16 cellular contexts compared by ENCODE assay signal in genomic region chr9:133139246-133140173, GRCh38. TPM values are rescaled to one million over a fixed set of nuclear protein-coding genes. Genes with fewer than 3 reads are reported as not detected.
DNase-seq lines count a peak whose midpoint lies in the region; ATAC-seq and TF ChIP-seq lines count a peak whose summit lies in the region.
"Had no signal": no experiment of that assay in that cellular context is flagged by ENCODE, and none has a peak within 500 bp of the region (broad histone marks: within the 10 kb centered on the region; RNA-seq: fewer than 3 reads in every experiment).

No MANE protein-coding gene starts in this region.

- H3K36me3 Mint-ChIP-seq in activated CD4-positive, alpha-beta T cell treated with anti-CD3 and anti-CD28 coated beads, Interleukin-2, amount 10 ng/mL, durations not matched to agents 7 days and 5 days (ENCODE audit: low read depth), result peaks cover 9% of the 10 kb centered on the region
- peaks cover 53% of the 10 kb centered on the region for H3K36me3 Mint-ChIP-seq in stimulated activated effector memory CD8-positive, alpha-beta T cell treated with anti-CD3 and anti-CD28 coated beads, Interleukin-12 subunit alpha, Interleukin-12 subunit beta, amount 100 ng/mL, for 72 hours

- peak overlapping the region; percentile 89; the same call in 1 of the 2 replicates for H3K27ac ChIP-seq in VCaP

- peaks cover 81% of the 10 kb centered on the region for H3K4me1 Mint-ChIP-seq in activated CD4-positive, alpha-beta T cell treated with anti-CD3 and anti-CD28 coated beads, Interleukin-2, amount 10 ng/mL, durations not matched to agents 7 days and 5 days
- H3K4me1 Mint-ChIP-seq in stimulated activated effector memory CD8-positive, alpha-beta T cell treated with anti-CD3 and anti-CD28 coated beads, Interleukin-12 subunit alpha, Interleukin-12 subunit beta, amount 100 ng/mL, for 72 hours, result peaks cover 78% of the 10 kb centered on the region

- no peaks in the 10 kb centered on the region for H3K9me3 Mint-ChIP-seq in activated CD4-positive, alpha-beta T cell treated with anti-CD3 and anti-CD28 coated beads, Interleukin-2, amount 10 ng/mL, durations not matched to agents 7 days and 5 days
- H3K9me3 Mint-ChIP-seq in stimulated activated effector memory CD8-positive, alpha-beta T cell treated with anti-CD3 and anti-CD28 coated beads, Interleukin-12 subunit alpha, Interleukin-12 subunit beta, amount 100 ng/mL, for 72 hours, result no peaks in the 10 kb centered on the region
- H3K9me3 Mint-ChIP-seq: nephron progenitor cell had no signal

- DNase-seq in activated CD4-positive, alpha-beta T cell treated with anti-CD3 and anti-CD28 coated beads, Interleukin-2, amount 10 ng/mL, durations not matched to agents 7 days and 5 days, result no peak
- no peak for DNase-seq in activated CD4-positive, alpha-beta T cell treated with anti-CD3 and anti-CD28 coated beads for 48 hours
- DNase-seq in globus pallidus (ENCODE audit: low spot score), result peak; percentile 60
- DNase-seq in stimulated activated effector memory CD8-positive, alpha-beta T cell treated with anti-CD3 and anti-CD28 coated beads, Interleukin-12 subunit alpha, Interleukin-12 subunit beta, amount 100 ng/mL, for 72 hours (ENCODE audit: low spot score in 2 of 2), result no peak
- no peak for DNase-seq in stimulated activated naive CD4-positive, alpha-beta T cell (lab: John Stamatoyannopoulos, UW)
- no peak for DNase-seq in NCI-H524 (lab: John Stamatoyannopoulos, UW)
- DNase-seq: activated CD8-positive, alpha-beta memory T cell treated with anti-CD3 and anti-CD28 coated beads, Interleukin-2, amount 50 U/mL, for 4 hours; GF-D8; hippocampal formation; NCI-H2107; nephron progenitor cell; NK-92 treated with Interleukin-12 subunit alpha and Interleukin-12 subunit beta, amount 100 ng/mL, for 24 hours; retina; stimulated activated CD4-positive, alpha-beta T cell treated with anti-CD3 and anti-CD28 coated beads, Interleukin-2, amount 100 ng/mL, for 48 hours had no signal

- CTCF ChIA-PET in activated CD4-positive, alpha-beta T cell treated with anti-CD3 and anti-CD28 coated beads, Interleukin-2, amount 10 ng/mL, durations not matched to agents 7 days and 5 days (lab: Charles Lee), result interaction anchor here (2.3 kb wide), 1 partner anchor 8 kb away, joined by 7 read pairs; no protein-coding TSS in a partner anchor

- no peaks in the 10 kb centered on the region for H3K27me3 Mint-ChIP-seq in activated CD4-positive, alpha-beta T cell treated with anti-CD3 and anti-CD28 coated beads, Interleukin-2, amount 10 ng/mL, durations not matched to agents 7 days and 5 days

- peak overlapping the region; percentile 87 for H3K27ac Mint-ChIP-seq in activated CD4-positive, alpha-beta T cell treated with anti-CD3 and anti-CD28 coated beads, Interleukin-2, amount 10 ng/mL, durations not matched to agents 7 days and 5 days
- H3K27ac Mint-ChIP-seq in stimulated activated effector memory CD8-positive, alpha-beta T cell treated with anti-CD3 and anti-CD28 coated beads, Interleukin-12 subunit alpha, Interleukin-12 subunit beta, amount 100 ng/mL, for 72 hours, result peak overlapping the region; percentile 100
- H3K27ac Mint-ChIP-seq: nephron progenitor cell had no signal

- ATAC-seq in stimulated activated effector memory CD8-positive, alpha-beta T cell treated with anti-CD3 and anti-CD28 coated beads, Interleukin-12 subunit alpha, Interleukin-12 subunit beta, amount 100 ng/mL, for 72 hours, result no peak
- ATAC-seq in GM19351 (IDR thresholded peaks at IDR 0.05; ENCODE audit: unreplicated experiment), result no peak

- no peak for TF ChIP-seq CTCF in VCaP (conservative IDR thresholded peaks at IDR 0.05)

- POLR2A ChIA-PET in activated CD4-positive, alpha-beta T cell treated with anti-CD3 and anti-CD28 coated beads, Interleukin-2, amount 10 ng/mL, durations not matched to agents 7 days and 5 days (lab: Charles Lee), result no interaction called here

- no peak overlapping the region for H3K4me3 Mint-ChIP-seq in activated CD4-positive, alpha-beta T cell treated with anti-CD3 and anti-CD28 coated beads, Interleukin-2, amount 10 ng/mL, durations not matched to agents 7 days and 5 days
- H3K4me3 Mint-ChIP-seq in stimulated activated effector memory CD8-positive, alpha-beta T cell treated with anti-CD3 and anti-CD28 coated beads, Interleukin-12 subunit alpha, Interleukin-12 subunit beta, amount 100 ng/mL, for 72 hours, result peak overlapping the region; percentile 94
- H3K4me3 Mint-ChIP-seq: nephron progenitor cell had no signal

RNA-seq across cellular contexts. Expression of gene RALGDS, which starts 18.5 kb away (rescaled TPM):
- 10 to 100 TPM; 79.1 to 92.3 TPM for total RNA-seq in activated CD4-positive, alpha-beta T cell treated with anti-CD3 and anti-CD28 coated beads, Interleukin-2, amount 10 ng/mL, durations not matched to agents 7 days and 5 days

RNA-seq across cellular contexts. Expression of gene GBGT1, which starts 24.2 kb away (rescaled TPM):
- 1 to 10 TPM; 2.4 to 2.7 TPM for total RNA-seq in activated CD4-positive, alpha-beta T cell treated with anti-CD3 and anti-CD28 coated beads, Interleukin-2, amount 10 ng/mL, durations not matched to agents 7 days and 5 days
